24 cellular contexts compared by ENCODE assay signal in genomic region chr16:89523680-89524344, GRCh38. TPM values are rescaled to one million over a fixed set of nuclear protein-coding genes. Genes with fewer than 3 reads are reported as not detected.
"Had no signal": no experiment of that assay in that cellular context is flagged by ENCODE, and none has a peak within 500 bp of the region (broad histone marks: within the 10 kb centered on the region; RNA-seq: fewer than 3 reads in every experiment).

No MANE protein-coding gene starts in this region.

- H3K4me1 ChIP-seq: colonic mucosa, neural progenitor cell, thyroid gland had no signal

- H3K27me3 ChIP-seq: brain microvascular endothelial cell, colonic mucosa, esophagus muscularis mucosa, neural progenitor cell, ovary, thyroid gland had no signal

- DNase-seq: activated B cell treated with CpG ODN at 0.5 μM for 24 hours; activated CD4-positive, alpha-beta memory T cell treated with anti-CD3 and anti-CD28 coated beads, Interleukin-2, amount 10 ng/mL, durations not matched to agents 7 days and 5 days; activated CD4-positive, alpha-beta T cell treated with anti-CD3 and anti-CD28 coated beads for 48 hours; activated CD8-positive, alpha-beta memory T cell treated with anti-CD3 and anti-CD28 coated beads, Interleukin-2, amount 10 ng/mL, durations not matched to agents 7 days and 5 days; activated naive CD4-positive, alpha-beta T cell treated with anti-CD3 and anti-CD28 coated beads, Interleukin-2, amount 10 ng/mL, durations not matched to agents 7 days and 5 days; activated naive CD8-positive, alpha-beta T cell treated with anti-CD3 and anti-CD28 coated beads, Interleukin-2, amount 50 U/mL, for 24 hours; activated T-cell treated with anti-CD3 and anti-CD28 coated beads, Interleukin-2, amount 50 U/mL, for 1 hour; anterior cingulate cortex; brain microvascular endothelial cell; colonic mucosa; hippocampal formation; left cardiac atrium; mucosa of descending colon; naive B cell; ovary; stimulated activated naive CD4-positive, alpha-beta T cell; T-cell; thyroid gland had no signal

- H3K4me3 ChIP-seq: colonic mucosa, mucosa of descending colon, neural progenitor cell, ovary, thyroid gland had no signal

- H2AFZ ChIP-seq: neural progenitor cell had no signal

- H3K9me3 ChIP-seq: colonic mucosa, esophagus muscularis mucosa, mucosa of descending colon, ovary, thyroid gland had no signal

- ATAC-seq: activated CD8-positive, alpha-beta memory T cell treated with anti-CD3 and anti-CD28 coated beads, Interleukin-2, amount 10 ng/mL, durations not matched to agents 7 days and 5 days; activated naive CD8-positive, alpha-beta T cell treated with anti-CD3 and anti-CD28 coated beads, Interleukin-2, amount 50 U/mL, for 24 hours; mucosa of descending colon; SK-N-SH treated with all-trans-retinoic acid at 6 μM for 48 hours; T-cell had no signal

- H3K36me3 ChIP-seq: ovary had no signal

- H3K27ac ChIP-seq: brain microvascular endothelial cell, colonic mucosa, neural progenitor cell, ovary had no signal

- H3K9ac ChIP-seq: neural progenitor cell had no signal

- H3K4me2 ChIP-seq: neural progenitor cell had no signal

- FAIRE-seq: endometrium, islet of Langerhans, urothelium cell line had no signal

RNA-seq across cellular contexts. Expression of gene CPNE7, which starts 51.7 kb away (rescaled TPM):
- total RNA-seq: left cardiac atrium had no signal
